ENCODE assay signal across 17 cellular contexts in the genomic region with DNA sequence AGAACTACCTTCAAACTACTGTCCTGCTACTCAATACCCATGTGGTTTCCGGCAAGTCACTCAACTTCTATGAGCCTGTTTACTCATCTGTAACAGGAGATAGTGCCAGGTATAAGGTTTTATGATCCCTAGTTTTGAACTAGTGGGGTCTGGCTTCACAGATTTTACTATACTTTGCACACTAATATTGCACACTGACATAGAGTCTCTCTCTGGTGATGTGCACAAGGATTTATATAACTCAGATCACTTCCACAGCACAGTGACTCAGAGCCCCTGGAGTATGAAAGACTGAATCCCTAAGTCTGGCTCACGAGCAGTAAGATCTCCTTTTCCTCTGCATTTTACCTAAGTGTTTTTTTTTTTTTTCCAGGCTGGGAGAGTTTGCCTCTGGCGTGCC.
A peak's percentile ranks its signal among the peaks of the same experiment; 100 is the strongest.
DNase-seq lines count a peak whose midpoint lies in the region; TF ChIP-seq lines count a peak whose summit lies in the region.
"Had no signal": no experiment of that assay in that cellular context is flagged by ENCODE, and none has a peak within 500 bp of the region (broad histone marks: within the 10 kb centered on the region; RNA-seq: fewer than 3 reads in every experiment).

No MANE protein-coding gene starts in this region.

- H3K36me3 ChIP-seq in breast epithelium = no peaks in the 10 kb centered on the region
- no peaks in the 10 kb centered on the region for H3K36me3 ChIP-seq in SJCRH30
- H3K36me3 ChIP-seq: heart left ventricle had no signal

- DNase-seq in MCF 10A (ENCODE audit: unreplicated experiment) (peak; percentile 54), breast epithelium (ENCODE audit: low spot score in 2 of 2) (no peak), astrocyte of the spinal cord (ENCODE audit: low read depth, low spot score) (peak; percentile 65), glomerular visceral epithelial cell (ENCODE audit: extremely low spot score) (peak; percentile 47), epidermal melanocyte (ENCODE audit: insufficient read length, low spot score) (no peak), SJCRH30 (no peak), caudate nucleus (lab: John Stamatoyannopoulos, UW) (no peak)
- DNase-seq in central memory CD4-positive, alpha-beta T cell = no peak
- DNase-seq: DMS 273 treated with DMSO at 0.1 percent for 48 hours; heart left ventricle; KG1; NCI-H187 treated with DMSO at 0.1 percent for 48 hours; NCI-H69; SIG-M5; stimulated activated CD4-positive, alpha-beta T cell treated with anti-CD3 and anti-CD28 coated beads, Interleukin-15, amount 100 ng/mL, for 24 hours had no signal

- no peak for TF ChIP-seq POLR2A in breast epithelium (IDR thresholded peaks at IDR 0.05)

- no peaks in the 10 kb centered on the region for H3K36me3 Mint-ChIP-seq in MCF 10A (ENCODE audit: insufficient read depth, unreplicated experiment)
- H3K36me3 Mint-ChIP-seq: activated naive CD4-positive, alpha-beta T cell treated with anti-CD3 and anti-CD28 coated beads, Interleukin-2, amount 50 U/mL, for 72 hours had no signal

- CTCF ChIA-PET in MCF 10A (lab: Yijun Ruan, JAX) = interaction anchor here (0.6 to 1.9 kb wide), 4 partner anchors 33 to 222 kb away, joined by 3 to 11 read pairs (median 4); no protein-coding TSS in a partner anchor

- H3K4me1 Mint-ChIP-seq in MCF 10A (ENCODE audit: insufficient read depth, unreplicated experiment) = peaks cover 61% of the 10 kb centered on the region

- no peaks in the 10 kb centered on the region for H3K9me3 Mint-ChIP-seq in MCF 10A (ENCODE audit: unreplicated experiment)
- H3K9me3 Mint-ChIP-seq: activated naive CD4-positive, alpha-beta T cell treated with anti-CD3 and anti-CD28 coated beads, Interleukin-2, amount 50 U/mL, for 72 hours had no signal

- POLR2A ChIA-PET in MCF 10A (lab: Yijun Ruan, JAX) = interaction anchor here (0.6 to 7.4 kb wide), 24 partner anchors 9 to 319 kb away, joined by 3 to 111 read pairs (median 8); partner anchors contain the start of gene SLC38A2

- peak overlapping the region; percentile 28 for H3K4me3 Mint-ChIP-seq in MCF 10A (ENCODE audit: unreplicated experiment)

- H3K9me3 ChIP-seq in breast epithelium = no peaks in the 10 kb centered on the region
- no peaks in the 10 kb centered on the region for H3K9me3 ChIP-seq in SJCRH30 (replicated peaks)
- H3K9me3 ChIP-seq: heart left ventricle had no signal

- peak overlapping the region; percentile 97 for H3K27ac Mint-ChIP-seq in MCF 10A (ENCODE audit: low read depth, unreplicated experiment)

- TSS peak; percentile 91 for BruUV-seq in MCF 10A (replicated peaks; lab: Mats Ljungman, UMichigan)

- no peaks in the 10 kb centered on the region for H3K4me1 ChIP-seq in breast epithelium
- no peaks in the 10 kb centered on the region for H3K4me1 ChIP-seq in SJCRH30

- H3K4me3 ChIP-seq in breast epithelium = no peak overlapping the region
- no peak overlapping the region for H3K4me3 ChIP-seq in astrocyte of the spinal cord (ENCODE audit: low read depth, low read length)
- no peak overlapping the region for H3K4me3 ChIP-seq in SJCRH30
- H3K4me3 ChIP-seq: heart left ventricle, lung had no signal

- H3K27ac ChIP-seq in breast epithelium (no peak overlapping the region), SJCRH30 (no peak overlapping the region), caudate nucleus (ENCODE audit: low read depth, low read length) (no peak overlapping the region)
- H3K27ac ChIP-seq: heart left ventricle had no signal

- no peak for TF ChIP-seq CTCF in MCF 10A (IDR thresholded peaks at IDR 0.05; ENCODE audit: unreplicated experiment)
- TF ChIP-seq CTCF in breast epithelium (IDR thresholded peaks at IDR 0.05) = no peak
- TF ChIP-seq CTCF in astrocyte of the spinal cord (IDR thresholded peaks at IDR 0.05; ENCODE audit: low read depth, low read length) = no peak

- intact Hi-C loops in MCF 10A (cut with micrococcal nuclease) = no loop called here
- intact Hi-C loops in breast epithelium (cut with DNase I; ENCODE audit: low total_unique reads) = no loop called here

- no peaks in the 10 kb centered on the region for H3K27me3 Mint-ChIP-seq in MCF 10A (ENCODE audit: insufficient read depth, unreplicated experiment)

- H3K27me3 ChIP-seq in breast epithelium (no peaks in the 10 kb centered on the region), SJCRH30 (no peaks in the 10 kb centered on the region)
- H3K27me3 ChIP-seq: heart left ventricle had no signal

- in situ Hi-C loops in astrocyte of the spinal cord (cut with HindIII; ENCODE audit: low sequenced_read_pairs) = no loop called here

Comparison
In these comparisons a context has a peak if more than half of its experiments do, and no peak if none do; other contexts are left out.
1. DNase-seq: peak in MCF 10A (single experiment), astrocyte of the spinal cord (single experiment) and glomerular visceral epithelial cell (single experiment); none in breast epithelium (0 of 2), epidermal melanocyte (single experiment), central memory CD4-positive, alpha-beta T cell (single experiment), SJCRH30 (0 of 2) and caudate nucleus (0 of 61).